35 cellular contexts compared by ENCODE assay signal in genomic region chr4:47714269-47714668, GRCh38.
"Had no signal": no experiment of that assay in that cellular context is flagged by ENCODE, and none has a peak within 500 bp of the region (broad histone marks: within the 10 kb centered on the region; RNA-seq: fewer than 3 reads in every experiment).

No MANE protein-coding gene starts in this region.

- H3K27ac ChIP-seq: adrenal gland, body of pancreas, brain microvascular endothelial cell, breast epithelium, VCaP had no signal

- FAIRE-seq: astrocyte, TTC549 had no signal

- DNase-seq: activated B cell treated with CpG ODN at 0.5 μM for 24 hours; activated CD4-positive, alpha-beta memory T cell treated with anti-CD3 and anti-CD28 coated beads for 36 hours; activated CD4-positive, alpha-beta T cell treated with anti-CD3 and anti-CD28 coated beads for 4 hours; activated CD4-positive, alpha-beta T cell treated with anti-CD3 and anti-CD28 coated beads, Interleukin-2, amount 10 ng/mL, durations not matched to agents 24 days and 14 days; activated CD4-positive, alpha-beta T cell treated with anti-CD3 and anti-CD28 coated beads, Interleukin-2, amount 50 U/mL, for 1 hour; activated CD4-positive, alpha-beta T cell treated with anti-CD3 and anti-CD28 coated beads, Interleukin-2, amount 50 U/mL, for 4 hours; activated CD4-positive, CD25-positive, alpha-beta regulatory T cell treated with anti-CD3 and anti-CD28 coated beads, Interleukin-2, amount 50 U/mL, for 72 hours; activated CD8-positive, alpha-beta memory T cell treated with anti-CD3 and anti-CD28 coated beads, Interleukin-2, amount 50 U/mL, for 4 hours; activated CD8-positive, alpha-beta T cell treated with anti-CD3 and anti-CD28 coated beads for 36 hours; activated effector memory CD4-positive, alpha-beta T cell treated with anti-CD3 and anti-CD28 coated beads, Interleukin-2, amount 50 U/mL, for 16 hours; activated gamma-delta T cell treated with Interleukin-2 at 50 U/mL for 16 hours; activated naive CD4-positive, alpha-beta T cell; activated naive CD4-positive, alpha-beta T cell treated with anti-CD3 and anti-CD28 coated beads for 36 hours; activated naive CD4-positive, alpha-beta T cell treated with anti-CD3 and anti-CD28 coated beads, Interleukin-2, amount 50 U/mL, for 16 hours; activated naive CD8-positive, alpha-beta T cell treated with anti-CD3 and anti-CD28 coated beads for 36 hours; activated T-cell treated with anti-CD3 and anti-CD28 coated beads for 4 hours; activated T-cell treated with anti-CD3 and anti-CD28 coated beads, Interleukin-2, amount 50 U/mL, for 1 hour; activated T-cell treated with anti-CD3 and anti-CD28 coated beads, Interleukin-2, amount 50 U/mL, for 4 hours; activated T-cell treated with anti-CD3 and anti-CD28 coated beads, Interleukin-2, amount 50 U/mL, for 72 hours; adrenal gland; amniotic stem cell; aorta; body of pancreas; brain microvascular endothelial cell; caudate nucleus; cerebellar nuclear complex; T-helper 1 cell; T-helper 2 cell; T-helper 9 cell had no signal

- H3K36me3 ChIP-seq: adrenal gland, brain microvascular endothelial cell, breast epithelium had no signal

- ATAC-seq: activated CD8-positive, alpha-beta T cell treated with anti-CD3 and anti-CD28 coated beads for 36 hours; activated naive CD4-positive, alpha-beta T cell treated with anti-CD3 and anti-CD28 coated beads, Interleukin-2, amount 50 U/mL, for 72 hours; activated T-cell treated with anti-CD3 and anti-CD28 coated beads, Interleukin-2, amount 50 U/mL, for 4 hours; activated T-cell treated with anti-CD3 and anti-CD28 coated beads, Interleukin-2, amount 50 U/mL, for 72 hours; activated T-helper 17 cell treated with anti-CD3 and anti-CD28 coated beads, Interleukin-2, amount 50 U/mL, for 72 hours; body of pancreas had no signal

- H3K4me1 ChIP-seq: adrenal gland, breast epithelium had no signal

- H3K4me3 ChIP-seq: adrenal gland, body of pancreas, breast epithelium had no signal

- H3K9me3 ChIP-seq: adrenal gland, body of pancreas, breast epithelium had no signal

- H3K27me3 ChIP-seq: adrenal gland, body of pancreas, brain microvascular endothelial cell had no signal
